In genomic region chr1:101174722-101175121, GRCh38 we compare ENCODE assay signal across 12 cellular contexts.
A peak's percentile ranks its signal among the peaks of the same experiment; 100 is the strongest.
DNase-seq lines count a peak whose midpoint lies in the region; ATAC-seq, FAIRE-seq and TF ChIP-seq lines count a peak whose summit lies in the region.
"Had no signal": no experiment of that assay in that cellular context is flagged by ENCODE, and none has a peak within 500 bp of the region (broad histone marks: within the 10 kb centered on the region; RNA-seq: fewer than 3 reads in every experiment).

No MANE protein-coding gene starts in this region.

- H3K27me3 Mint-ChIP-seq in activated naive CD8-positive, alpha-beta T cell treated with anti-CD3 and anti-CD28 coated beads, Interleukin-2, amount 50 U/mL, for 24 hours = no peaks in the 10 kb centered on the region
- H3K27me3 Mint-ChIP-seq: activated B cell treated with CpG ODN at 0.5 μM for 24 hours; effector memory CD8-positive, alpha-beta T cell had no signal

- peak; percentile 59 for DNase-seq in AG09309 (ENCODE audit: low read depth)
- DNase-seq in HPDE6-E6E7 (ENCODE audit: extremely low spot score) = peak; percentile 52
- no peak for DNase-seq in activated naive CD8-positive, alpha-beta T cell treated with anti-CD3 and anti-CD28 coated beads, Interleukin-2, amount 50 U/mL, for 24 hours
- peak; percentile 94 for DNase-seq in iris pigment epithelial cell (ENCODE audit: low read depth)
- no peak for DNase-seq in NCI-H2107 (lab: John Stamatoyannopoulos, UW)
- DNase-seq in D721Med (ENCODE audit: insufficient read length, low spot score) = no peak
- DNase-seq in NCI-H2171 treated with DMSO at 0.1 percent for 48 hours (lab: John Stamatoyannopoulos, UW) = no peak
- DNase-seq: activated B cell treated with CpG ODN at 0.5 μM for 24 hours; activated naive CD4-positive, alpha-beta T cell treated with anti-CD3 and anti-CD28 coated beads for 36 hours; effector memory CD8-positive, alpha-beta T cell; stimulated activated CD4-positive, alpha-beta T cell treated with anti-CD3 and anti-CD28 coated beads, Interleukin-2, amount 100 ng/mL, for 24 hours had no signal

- no peak overlapping the region for H3K4me3 ChIP-seq in AG09309 (ENCODE audit: control insufficient read depth, low read depth, low read length)

- FAIRE-seq in D721Med (lab: Jason Lieb, UNC) = no peak

- H3K4me1 Mint-ChIP-seq in activated naive CD8-positive, alpha-beta T cell treated with anti-CD3 and anti-CD28 coated beads, Interleukin-2, amount 50 U/mL, for 24 hours = peaks cover 63% of the 10 kb centered on the region

- no peaks in the 10 kb centered on the region for H3K36me3 Mint-ChIP-seq in activated naive CD8-positive, alpha-beta T cell treated with anti-CD3 and anti-CD28 coated beads, Interleukin-2, amount 50 U/mL, for 24 hours (ENCODE audit: low read depth)

- TF ChIP-seq CTCF in AG09309 (IDR thresholded peaks at IDR 0.05; ENCODE audit: control insufficient read depth, insufficient read depth, low read depth, low read length, missing control alignments) (no peak), D721Med (IDR thresholded peaks at IDR 0.05; ENCODE audit: insufficient read depth, missing control alignments) (no peak)

- no peak overlapping the region for H3K4me3 Mint-ChIP-seq in activated naive CD8-positive, alpha-beta T cell treated with anti-CD3 and anti-CD28 coated beads, Interleukin-2, amount 50 U/mL, for 24 hours
- H3K4me3 Mint-ChIP-seq: activated B cell treated with CpG ODN at 0.5 μM for 24 hours; activated naive CD4-positive, alpha-beta T cell treated with anti-CD3 and anti-CD28 coated beads for 36 hours; effector memory CD8-positive, alpha-beta T cell had no signal

- H3K27ac Mint-ChIP-seq in activated naive CD8-positive, alpha-beta T cell treated with anti-CD3 and anti-CD28 coated beads, Interleukin-2, amount 50 U/mL, for 24 hours = peak overlapping the region; percentile 55
- H3K27ac Mint-ChIP-seq: activated B cell treated with CpG ODN at 0.5 μM for 24 hours; effector memory CD8-positive, alpha-beta T cell had no signal

- no peak for ATAC-seq in activated naive CD8-positive, alpha-beta T cell treated with anti-CD3 and anti-CD28 coated beads, Interleukin-2, amount 50 U/mL, for 24 hours
- ATAC-seq in HG02571 (IDR thresholded peaks at IDR 0.05; ENCODE audit: unreplicated experiment) = no peak
- ATAC-seq: effector memory CD8-positive, alpha-beta T cell had no signal

- H3K9me3 Mint-ChIP-seq in activated naive CD8-positive, alpha-beta T cell treated with anti-CD3 and anti-CD28 coated beads, Interleukin-2, amount 50 U/mL, for 24 hours = peaks cover 6% of the 10 kb centered on the region
- H3K9me3 Mint-ChIP-seq: activated B cell treated with CpG ODN at 0.5 μM for 24 hours; activated naive CD4-positive, alpha-beta T cell treated with anti-CD3 and anti-CD28 coated beads for 36 hours; effector memory CD8-positive, alpha-beta T cell had no signal

Comparison
In these comparisons a context has a peak if more than half of its experiments do, and no peak if none do; other contexts are left out.
1. DNase-seq: peak in AG09309 (single experiment), HPDE6-E6E7 (single experiment) and iris pigment epithelial cell (single experiment); none in activated naive CD8-positive, alpha-beta T cell treated with anti-CD3 and anti-CD28 coated beads, Interleukin-2, amount 50 U/mL, for 24 hours (single experiment), NCI-H2107 (single experiment), D721Med (single experiment) and NCI-H2171 treated with DMSO at 0.1 percent for 48 hours (single experiment).